8 cellular contexts compared by ENCODE assay signal in genomic region chr15:75450307-75451201, GRCh38. TPM values are rescaled to one million over a fixed set of nuclear protein-coding genes. Genes with fewer than 3 reads are reported as not detected.
DNase-seq lines count a peak whose midpoint lies in the region; ATAC-seq, FAIRE-seq and TF ChIP-seq lines count a peak whose summit lies in the region.

No MANE protein-coding gene starts in this region.

- H3K27me3 ChIP-seq in colonic mucosa = no peaks in the 10 kb centered on the region

- peak overlapping the region; percentile 67 for H3K4me3 ChIP-seq in A549
- peak overlapping the region; percentile 52 for H3K4me3 ChIP-seq in colonic mucosa

- TF ChIP-seq CTCF in A549 (IDR thresholded peaks at IDR 0.05) (no peak), colonic mucosa (IDR thresholded peaks at IDR 0.05) (no peak)

- POLR2A ChIA-PET in A549 (lab: Yijun Ruan, JAX) = interaction anchor here (0.7 to 7.3 kb wide), 6 partner anchors 83 to 197 kb away, joined by 4 to 148 read pairs (median 10); partner anchors contain the start of genes IMP3, MAN2C1, PTPN9 and SNUPN

- no peak for TF ChIP-seq EP300 in A549 (IDR thresholded peaks at IDR 0.05)

- ATAC-seq in A549 = peak; percentile 31 to 60
- peak; percentile 28 for ATAC-seq in GM19023 (IDR thresholded peaks at IDR 0.05; ENCODE audit: unreplicated experiment)
- peak; percentile 24 for ATAC-seq in HG03442 (IDR thresholded peaks at IDR 0.05; ENCODE audit: unreplicated experiment)

- DNase-seq in A549 (ENCODE audit: low read depth in 1 of 2, low spot score in 1 of 2) = peak; percentile 89 to 99
- peak; percentile 90 to 97 for DNase-seq in NCI-H526 (lab: John Stamatoyannopoulos, UW)
- peak; percentile 98 for DNase-seq in activated CD4-positive, alpha-beta T cell treated with anti-CD3 and anti-CD28 coated beads for 48 hours
- DNase-seq in colonic mucosa = peak; percentile 99
- DNase-seq in left kidney (ENCODE audit: low read depth, low spot score) = peak; percentile 99
- DNase-seq in stimulated activated CD4-positive, alpha-beta T cell treated with anti-CD3 and anti-CD28 coated beads, Interleukin-1b, Interleukin-23, amount 100 ng/mL, for 24 hours (ENCODE audit: low read depth in 4 of 4, low spot score in 1 of 4) = peak; percentile 90 to 97 (median 96)

- peak overlapping the region; percentile 78 for H3K4me2 ChIP-seq in A549

- TF ChIP-seq RAD21 in A549 (conservative IDR thresholded peaks at IDR 0.05 in 1 of 2, IDR thresholded peaks at IDR 0.05 in 1 of 2) = no peak

- CTCF ChIA-PET in A549 (lab: Yijun Ruan, JAX) = interaction anchor here (0.7 to 7.0 kb wide), 5 partner anchors 15 to 139 kb away, joined by 3 to 49 read pairs (median 3); partner anchors contain the start of gene MAN2C1

- no peak for TF ChIP-seq POLR2A in A549 (IDR thresholded peaks at IDR 0.05; ENCODE audit: low read length)

- H3K9me3 ChIP-seq in A549 (no peaks in the 10 kb centered on the region), colonic mucosa (no peaks in the 10 kb centered on the region)

- peaks cover 10% of the 10 kb centered on the region for H3K4me1 ChIP-seq in A549
- H3K4me1 ChIP-seq in colonic mucosa = peaks cover 9% of the 10 kb centered on the region

- H3K27ac ChIP-seq in A549 (peak overlapping the region; percentile 90 to 95), colonic mucosa (peak overlapping the region; percentile 95)

- no peaks in the 10 kb centered on the region for H3K36me3 ChIP-seq in colonic mucosa

- intact Hi-C loops in colonic mucosa (cut with DNase I) = no loop called here

- H3K9ac ChIP-seq in colonic mucosa (ENCODE audit: low read depth in 2 of 2, low read length in 2 of 2) = peak overlapping the region; percentile 69 to 93

- no peak for FAIRE-seq in A549 (lab: Jason Lieb, UNC)

- WGBS in A549 (ENCODE audit: missing lambda C conversion rate) = 1% methylated on average over 19 of the region's 62 CpGs

TF ChIP-seq in A549, 52 proteins besides CTCF, POLR2A, EP300 and RAD21:
- TF ChIP-seq JUNB (IDR thresholded peaks at IDR 0.05) (no peak), TP53 (CRISPR knock-in tag; IDR thresholded peaks at IDR 0.05) (peak; percentile 60; the same call in 1 of the 2 replicates), MAX (IDR thresholded peaks at IDR 0.05) (peak; percentile 68), HOXA7 (CRISPR knock-in tag; IDR thresholded peaks at IDR 0.05) (no peak), MYC (IDR thresholded peaks at IDR 0.05; ENCODE audit: borderline replicate concordance, low read length) (0 out of 2 replicates have a peak, but pooled peaks have one; percentile 49), HOXB13 (CRISPR knock-in tag; IDR thresholded peaks at IDR 0.05; ENCODE audit: low read depth) (no peak), GATA3 (IDR thresholded peaks at IDR 0.05; ENCODE audit: borderline replicate concordance) (0 out of 2 replicates have a peak, but pooled peaks have one; percentile 12), TFCP2L1 (CRISPR knock-in tag; IDR thresholded peaks at IDR 0.05) (peak; percentile 81; the same call in 1 of the 2 replicates), PBX3 (IDR thresholded peaks at IDR 0.05) (0 out of 2 replicates have a peak, but pooled peaks have one; percentile 16), ZNF302 (CRISPR knock-in tag; IDR thresholded peaks at IDR 0.05) (no peak), JUN (IDR thresholded peaks at IDR 0.05) (peak in 1 of 2 experiments; percentile 35; a peak in 1 of 5 replicates)

RNA-seq across cellular contexts. Expression of gene SIN3A, which starts 0.9 kb away (rescaled TPM):
- polyA plus RNA-seq in A549 (2011; rRNA removed) (46.8 and 48.7 TPM in 2 replicates), A549 (2017; fragmentation: RNase III; extraction: RNeasy Plus Mini Kit Qiagen cat#74134 plus additional on column Dnase treatment) (33.9 to 38.6 TPM (median 35.9 TPM) in 3 replicates)
- polyA plus RNA-seq in A549 (2012; cell fraction: cytosol; rRNA removed) = 30.7 and 42.3 TPM in 2 replicates
- polyA plus RNA-seq in A549 (2012; cell fraction: nucleus; rRNA removed) = 57.9 and 65.8 TPM in 2 replicates
- 104 TPM in 2 replicates for polyA minus RNA-seq in A549 (2011; rRNA and poly(A)+ RNA removed)
- 10 to 100 TPM; 51.4 to 54.3 TPM for total RNA-seq in colonic mucosa

Comparison
In these comparisons a context has a peak if more than half of its experiments do, and no peak if none do; other contexts are left out.
1. Peak in every context shown above with its lines: DNase-seq, ATAC-seq, H3K4me3 ChIP-seq and H3K27ac ChIP-seq.